ENCODE assay signal across 1 cellular context in the genomic region with DNA sequence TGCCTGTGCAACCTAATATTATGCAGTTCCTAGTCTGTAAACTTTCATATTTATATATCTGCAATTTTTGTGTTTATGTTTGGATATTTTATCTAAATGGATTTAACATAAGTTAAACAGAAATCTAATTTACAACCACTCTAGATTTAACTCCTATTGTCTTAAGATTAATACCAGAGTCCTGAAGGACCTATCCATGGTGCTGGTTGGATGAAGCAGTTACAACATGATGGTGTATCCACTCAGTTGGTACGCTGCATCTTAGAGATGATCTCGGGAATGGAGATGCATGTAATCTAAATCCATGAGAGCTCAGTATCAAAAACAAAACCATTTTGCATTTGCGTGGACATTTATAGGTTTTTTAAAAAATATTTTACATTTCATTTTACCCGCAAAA.
TF ChIP-seq lines count a peak whose summit lies in the region.

No MANE protein-coding gene starts in this region.

TF ChIP-seq in endothelial cell of umbilical vein, 7 proteins besides CTCF, POLR2A, EP300 and RAD21 (continued from another document):
- TF ChIP-seq GATA2 (IDR thresholded peaks at IDR 0.05; ENCODE audit: insufficient read depth, insufficient read length, low read depth, low read length), result no peak
- TF ChIP-seq, protein P1, sequence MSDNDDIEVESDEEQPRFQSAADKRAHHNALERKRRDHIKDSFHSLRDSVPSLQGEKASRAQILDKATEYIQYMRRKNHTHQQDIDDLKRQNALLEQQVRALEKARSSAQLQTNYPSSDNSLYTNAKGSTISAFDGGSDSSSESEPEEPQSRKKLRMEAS (IDR thresholded peaks at IDR 0.05; ENCODE audit: insufficient read depth, insufficient read length), result no peak
- TF ChIP-seq POLR2AphosphoS5 (IDR thresholded peaks at IDR 0.05; ENCODE audit: insufficient read depth, low read depth, low read length), result no peak
